ENCODE assay signal across 8 cellular contexts in the genomic region with DNA sequence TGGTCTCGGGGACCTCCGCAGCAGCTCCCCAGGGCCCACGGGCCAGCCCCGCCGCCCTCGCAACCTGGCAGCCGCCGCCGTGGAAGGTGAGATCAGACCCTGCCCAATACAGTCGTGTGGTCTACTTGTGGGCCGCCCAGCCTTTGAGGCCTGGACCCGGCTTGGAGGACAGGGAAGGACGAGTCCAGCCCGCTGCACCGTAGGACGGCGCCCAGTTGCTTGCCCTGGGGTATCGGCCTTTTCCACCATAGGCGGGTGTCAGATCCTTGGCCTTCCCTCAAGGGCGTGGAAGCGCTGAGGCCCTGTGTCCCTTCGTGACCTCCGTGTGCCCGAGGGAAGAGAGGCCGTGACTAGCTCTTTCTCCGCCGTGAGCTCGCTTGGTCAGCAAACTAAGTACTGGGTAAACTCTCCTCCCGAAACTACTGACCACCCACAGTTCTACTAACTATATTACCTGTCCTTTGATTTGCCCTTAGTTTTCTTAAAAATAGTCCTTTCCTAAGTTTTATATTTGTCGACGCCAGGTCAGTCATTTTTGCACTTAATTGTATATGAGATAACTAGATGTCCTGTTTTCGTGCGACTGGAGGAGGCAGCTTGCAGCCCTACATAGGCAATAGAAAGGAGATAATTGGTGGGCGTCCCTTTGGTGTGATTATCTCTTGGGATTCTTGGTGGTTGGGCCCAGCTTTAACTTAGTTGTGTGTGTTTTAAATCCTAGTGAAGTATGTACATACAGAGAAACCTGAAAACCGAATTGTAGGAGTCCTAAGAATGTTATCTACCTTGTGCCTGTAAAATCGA. TPM values are rescaled to one million over a fixed set of nuclear protein-coding genes. Genes with fewer than 3 reads are reported as not detected.
DNase-seq lines count a peak whose midpoint lies in the region; ATAC-seq lines count a peak whose summit lies in the region.

No MANE protein-coding gene starts in this region.

- H3K4me1 ChIP-seq in duodenal mucosa (ENCODE audit: control insufficient read depth in 1 of 2, insufficient read depth in 2 of 2, low read length in 2 of 2) (peaks cover 20 to 21% of the 10 kb centered on the region in 2 donors), mesendoderm (ENCODE audit: control insufficient read depth, low read depth, low read length) (peaks cover 4% of the 10 kb centered on the region)

- no peak overlapping the region for H2BK120ac ChIP-seq in mesendoderm (ENCODE audit: low read depth, low read length)

- H3K56ac ChIP-seq in mesendoderm (ENCODE audit: low read length) = peak overlapping the region; percentile 89

- H3K79me1 ChIP-seq in mesendoderm (ENCODE audit: low read length) = peaks cover 4% of the 10 kb centered on the region

- H4K8ac ChIP-seq in mesendoderm (ENCODE audit: low read depth, low read length) = no peak overlapping the region

- peak overlapping the region; percentile 66 for H2BK5ac ChIP-seq in mesendoderm (ENCODE audit: low read length)

- peak overlapping the region; percentile 61 for H3K4me2 ChIP-seq in mesendoderm (ENCODE audit: low read length)

- DNase-seq in ELF-1 (ENCODE audit: low read depth, low spot score) (peak; percentile 38), SK-N-MC (ENCODE audit: low read depth, low spot score) (no peak), mesendoderm (peak; percentile 43)

- H3K27ac ChIP-seq in SK-N-MC (peak overlapping the region; percentile 79), duodenal mucosa (ENCODE audit: low read depth, low read length) (peak overlapping the region; percentile 97), mesendoderm (ENCODE audit: low read depth, low read length) (peak overlapping the region; percentile 2), temporal lobe (ENCODE audit: low read depth, low read length) (peak overlapping the region; percentile 85)

- H3K4me3 ChIP-seq in SK-N-MC (peak overlapping the region; percentile 76), duodenal mucosa (ENCODE audit: low read depth in 1 of 2, low read length in 2 of 2) (peak overlapping the region; percentile 89 to 90), mesendoderm (ENCODE audit: low read length) (peak overlapping the region; percentile 92)

- H2BK15ac ChIP-seq in mesendoderm (replicated peaks; ENCODE audit: low read depth) = no peak overlapping the region

- H3K9me3 ChIP-seq in SK-N-MC (ENCODE audit: low read depth, low read length) (no peaks in the 10 kb centered on the region), duodenal mucosa (ENCODE audit: control insufficient read depth in 1 of 2, low read length in 2 of 2) (no peaks in the 10 kb centered on the region)

- H3K79me2 ChIP-seq in mesendoderm (ENCODE audit: control insufficient read depth, insufficient read depth, low read length) = peaks cover 42% of the 10 kb centered on the region

- ATAC-seq in HG02610 (IDR thresholded peaks at IDR 0.05; ENCODE audit: unreplicated experiment) = peak; percentile 0
- no peak for ATAC-seq in GM19328 (IDR thresholded peaks at IDR 0.05; ENCODE audit: unreplicated experiment)
- no peak for ATAC-seq in HG03442 (IDR thresholded peaks at IDR 0.05; ENCODE audit: unreplicated experiment)

- H3K9ac ChIP-seq in SK-N-MC (ENCODE audit: insufficient read length) (peak overlapping the region; percentile 98), duodenal mucosa (ENCODE audit: low read depth in 1 of 2, low read length in 2 of 2) (peak overlapping the region; percentile 99 to 100), mesendoderm (ENCODE audit: low read length) (peak overlapping the region; percentile 97)

- peak overlapping the region; percentile 87 for H3K4ac ChIP-seq in mesendoderm (ENCODE audit: low read depth, low read length)

- peak overlapping the region; percentile 40 for H2AK5ac ChIP-seq in mesendoderm (ENCODE audit: low read length)

- H3K27me3 ChIP-seq in duodenal mucosa (ENCODE audit: control insufficient read depth in 1 of 2, insufficient read depth in 2 of 2, low read length in 2 of 2) (no peaks in the 10 kb centered on the region), mesendoderm (ENCODE audit: insufficient read depth, low read length, poor library complexity) (no peaks in the 10 kb centered on the region)

- H3K36me3 ChIP-seq in SK-N-MC (ENCODE audit: insufficient read depth, low read length) (peaks cover 48% of the 10 kb centered on the region), duodenal mucosa (ENCODE audit: control insufficient read depth in 1 of 2, insufficient read depth in 2 of 2, low read length in 2 of 2) (peaks cover 21 to 36% of the 10 kb centered on the region in 2 donors), mesendoderm (ENCODE audit: control insufficient read depth, insufficient read depth, low read length) (peaks cover 4% of the 10 kb centered on the region)

- WGBS in mesendoderm (ENCODE audit: extremely low coverage, insufficient coverage, low lambda C conversion rate) = no CpG with 5 or more reads among the region's 36 CpGs

- H4K5ac ChIP-seq in mesendoderm (ENCODE audit: low read length) = no peak overlapping the region

- H3K23ac ChIP-seq in mesendoderm (ENCODE audit: low read length) = peak overlapping the region; percentile 83

- peak overlapping the region; percentile 19 for H3K18ac ChIP-seq in mesendoderm (ENCODE audit: low read length)

RNA-seq across cellular contexts. Expression of a gene that starts 0.8 kb away (rescaled TPM):
- polyA plus RNA-seq in mesendoderm (2013, experiment 1 of 2) = 545 TPM
- polyA plus RNA-seq in mesendoderm (2013, experiment 2 of 2) = 551 TPM
- total RNA-seq in temporal lobe = 195 TPM

RNA-seq across cellular contexts. Expression of a gene that starts 50.3 kb away (rescaled TPM):
- 13.8 TPM for polyA plus RNA-seq in mesendoderm (2013, experiment 1 of 2)
- 12.8 TPM for polyA plus RNA-seq in mesendoderm (2013, experiment 2 of 2)
- total RNA-seq in temporal lobe = 8.6 TPM

RNA-seq across cellular contexts. Expression of a gene that starts 50.8 kb away (rescaled TPM):
- polyA plus RNA-seq in mesendoderm (2013, experiment 1 of 2) = 8.2 TPM
- 8.2 TPM for polyA plus RNA-seq in mesendoderm (2013, experiment 2 of 2)
- 42.0 TPM for total RNA-seq in temporal lobe

Comparison
In these comparisons a context has a peak if more than half of its experiments do, and no peak if none do; other contexts are left out.
1. H3K27ac ChIP-seq: peak in every context shown above with its lines; median percentile 97 in duodenal mucosa; 85 in temporal lobe; 79 in SK-N-MC; 2 in mesendoderm.